In genomic region chr6:3372184-3372846, GRCh38 we compare ENCODE assay signal across 18 cellular contexts.
A peak's percentile ranks its signal among the peaks of the same experiment; 100 is the strongest.
DNase-seq lines count a peak whose midpoint lies in the region; ATAC-seq, FAIRE-seq and TF ChIP-seq lines count a peak whose summit lies in the region.
"Had no signal": no experiment of that assay in that cellular context is flagged by ENCODE, and none has a peak within 500 bp of the region (broad histone marks: within the 10 kb centered on the region; RNA-seq: fewer than 3 reads in every experiment).

No MANE protein-coding gene starts in this region.

- TF ChIP-seq RAD21 in H1 (IDR thresholded peaks at IDR 0.05 in 1 of 2, conservative IDR thresholded peaks at IDR 0.05 in 1 of 2; ENCODE audit: low read depth in 2 of 2, low read length in 2 of 2) = peak; percentile 46 to 49

- H3K79me1 ChIP-seq in H1 (ENCODE audit: low read depth, low read length) = no peaks in the 10 kb centered on the region; the same call in 1 of the 2 replicates

- H4K5ac ChIP-seq in H1 (ENCODE audit: insufficient read length, low read depth, low read length) = no peak overlapping the region

- H3K36me3 ChIP-seq in CD4-positive, CD25-positive, alpha-beta regulatory T cell (ENCODE audit: control insufficient read depth, insufficient read depth, low read length) = no peaks in the 10 kb centered on the region
- H3K36me3 ChIP-seq in OCI-LY1 (ENCODE audit: insufficient read depth, low read length) (no peaks in the 10 kb centered on the region), H1 (ENCODE audit: control insufficient read depth in 2 of 4, insufficient read depth in 4 of 4, low read length in 3 of 4) (no peaks in the 10 kb centered on the region), body of pancreas (replicated peaks in 1 of 2; ENCODE audit: insufficient read depth in 1 of 2, low read depth in 2 of 2) (no peaks in the 10 kb centered on the region)
- H3K36me3 ChIP-seq: breast epithelium, thyroid gland had no signal

- peaks cover 17% of the 10 kb centered on the region for H3K4me1 ChIP-seq in CD4-positive, CD25-positive, alpha-beta regulatory T cell (ENCODE audit: control insufficient read depth, insufficient read depth, low read length, poor library complexity, severe bottlenecking)
- no peaks in the 10 kb centered on the region for H3K4me1 ChIP-seq in OCI-LY1 (ENCODE audit: insufficient read depth, low read length, severe bottlenecking)
- H3K4me1 ChIP-seq in H1 (replicated peaks in 1 of 4; ENCODE audit: control insufficient read depth in 3 of 4, insufficient read depth in 4 of 4, low read length in 3 of 4) = peaks cover 0 to 5% (median 3%) of the 10 kb centered on the region in 4 experiments; a peak in 4 of 7 replicates
- H3K4me1 ChIP-seq in body of pancreas = peaks cover 41% of the 10 kb centered on the region

- no peak overlapping the region for H3K23ac ChIP-seq in H1 (ENCODE audit: insufficient read length)

- H4K20me1 ChIP-seq in OCI-LY1 (ENCODE audit: insufficient read depth, low read length) (no peaks in the 10 kb centered on the region), H1 (replicated peaks in 1 of 2; ENCODE audit: control insufficient read depth in 1 of 2, insufficient read depth in 2 of 2, low read length in 2 of 2) (peaks cover 2 to 3% of the 10 kb centered on the region in 2 experiments)

- no peak overlapping the region for H3K4me3 ChIP-seq in CD4-positive, CD25-positive, alpha-beta regulatory T cell (ENCODE audit: low read depth, low read length)
- H3K4me3 ChIP-seq in OCI-LY1 (ENCODE audit: low read depth, low read length, poor library complexity, severe bottlenecking) = no peak overlapping the region
- H3K4me3 ChIP-seq in H1 (ENCODE audit: extremely low read depth in 1 of 4, insufficient read depth in 2 of 4, low read depth in 3 of 4, low read length in 4 of 4) = no peak overlapping the region
- H3K4me3 ChIP-seq in body of pancreas = no peak overlapping the region
- H3K4me3 ChIP-seq: breast epithelium, thyroid gland had no signal

- H3K9me2 ChIP-seq in OCI-LY1 (ENCODE audit: low read depth, low read length) = no peaks in the 10 kb centered on the region

- H2BK120ac ChIP-seq in H1 (replicated peaks; ENCODE audit: low read depth, low read length) = no peak overlapping the region

- TF ChIP-seq CTCF in OCI-LY1 (IDR thresholded peaks at IDR 0.05; ENCODE audit: low read length) = peak; percentile 19; the same call in 1 of the 2 replicates
- peak; percentile 31 to 67 (median 60) for TF ChIP-seq CTCF in H1 (IDR thresholded peaks at IDR 0.05; ENCODE audit: control extremely low read depth in 1 of 3, insufficient read depth in 1 of 3, low read depth in 1 of 3, low read length in 3 of 3)
- no peak for TF ChIP-seq CTCF in omental fat pad (IDR thresholded peaks at IDR 0.05)
- TF ChIP-seq CTCF in body of pancreas (IDR thresholded peaks at IDR 0.05) = no peak

- H3K4me1 Mint-ChIP-seq in CD4-positive, CD25-positive, alpha-beta regulatory T cell = peaks cover 14 to 40% (median 26%) of the 10 kb centered on the region in 4 donors

- ATAC-seq in CD4-positive, CD25-positive, alpha-beta regulatory T cell (ENCODE audit: low read depth in 2 of 2) = no peak
- ATAC-seq in omental fat pad (ENCODE audit: low FRiP score) (peak; percentile 36), body of pancreas (no peak), GM21786 (IDR thresholded peaks at IDR 0.05; ENCODE audit: unreplicated experiment) (no peak)
- ATAC-seq: effector memory CD8-positive, alpha-beta T cell had no signal

- no peak overlapping the region for H3K4me2 ChIP-seq in OCI-LY1 (ENCODE audit: low read length)
- no peak overlapping the region for H3K4me2 ChIP-seq in H1 (ENCODE audit: insufficient read depth in 1 of 2, low read depth in 2 of 2, low read length in 2 of 2)

- no peak overlapping the region for H2BK20ac ChIP-seq in H1 (ENCODE audit: low read length)

- H3K27me3 ChIP-seq in CD4-positive, CD25-positive, alpha-beta regulatory T cell (ENCODE audit: control insufficient read depth, insufficient read depth, low read length) = no peaks in the 10 kb centered on the region
- H3K27me3 ChIP-seq in OCI-LY1 (ENCODE audit: insufficient read depth, low read length) (no peaks in the 10 kb centered on the region), H1 (replicated peaks in 1 of 4; ENCODE audit: control insufficient read depth in 3 of 4, extremely low read depth in 1 of 4, insufficient read depth in 3 of 4, low read length in 3 of 4) (peaks cover 0 to 1% (median 0%) of the 10 kb centered on the region in 4 experiments; a peak in 1 of 7 replicates), body of pancreas (no peaks in the 10 kb centered on the region)
- H3K27me3 ChIP-seq: breast epithelium, thyroid gland had no signal

- H3K9me3 ChIP-seq in CD4-positive, CD25-positive, alpha-beta regulatory T cell (ENCODE audit: control insufficient read depth in 2 of 2, low read length in 2 of 2) = no peaks in the 10 kb centered on the region
- H3K9me3 ChIP-seq in OCI-LY1 (ENCODE audit: low read length) (no peaks in the 10 kb centered on the region), H1 (ENCODE audit: insufficient read depth in 2 of 2, low read depth in 1 of 2, low read length in 1 of 2) (no peaks in the 10 kb centered on the region), body of pancreas (no peaks in the 10 kb centered on the region)
- H3K9me3 ChIP-seq: breast epithelium, thyroid gland had no signal

- peak overlapping the region; percentile 50 to 66 (median 62) for H3K27ac Mint-ChIP-seq in CD4-positive, CD25-positive, alpha-beta regulatory T cell

- 91 to 100% methylated on average over 2 to 12 of the region's 12 CpGs for WGBS in H1 (ENCODE audit: extremely low coverage in 1 of 2, insufficient coverage in 1 of 2, insufficient read length in 1 of 2, insufficient replicate concordance in 2 of 2, low coverage in 1 of 2, low lambda C conversion rate in 2 of 2, missing lambda C conversion rate in 1 of 2), 2 experiments
- 88% methylated on average over 12 of the region's 12 CpGs for WGBS in body of pancreas, 2 donors

- no peak overlapping the region for H3K4ac ChIP-seq in H1 (replicated peaks; ENCODE audit: insufficient read length, low read depth, low read length)

- no peak overlapping the region for H3K18ac ChIP-seq in H1 (ENCODE audit: extremely low read depth, low read length)

- peaks cover 5% of the 10 kb centered on the region for H3K27me3 Mint-ChIP-seq in CD4-positive, CD25-positive, alpha-beta regulatory T cell

- H3K14ac ChIP-seq in H1 (ENCODE audit: insufficient read length) = no peak overlapping the region

- POLR2A ChIA-PET in H1 (lab: Charles Lee; ENCODE audit: partially characterized antibody) = no interaction called here

- no peaks in the 10 kb centered on the region for H3F3A ChIP-seq in OCI-LY1 (ENCODE audit: insufficient read depth, low read length)

- no peak for TF ChIP-seq EP300 in H1 (IDR thresholded peaks at IDR 0.05; ENCODE audit: borderline replicate concordance in 1 of 2, low read depth in 2 of 2, low read length in 2 of 2)

- no peak overlapping the region for H4K91ac ChIP-seq in H1 (replicated peaks; ENCODE audit: insufficient read length, low read length)

- H2BK15ac ChIP-seq in H1 (ENCODE audit: low read length) = no peak overlapping the region; the same call in 1 of the 2 replicates

- no peak overlapping the region for H2AFZ ChIP-seq in OCI-LY1 (ENCODE audit: low read length)
- no peak overlapping the region for H2AFZ ChIP-seq in H1 (ENCODE audit: low read length)
- H2AFZ ChIP-seq: parathyroid adenoma had no signal

- FAIRE-seq in H1 (lab: Jason Lieb, UNC) = no peak
- FAIRE-seq: islet of Langerhans, TTC549 had no signal

- no peak overlapping the region for H2BK5ac ChIP-seq in H1 (ENCODE audit: low read depth, low read length)

- no peak for DNase-seq in CD4-positive, CD25-positive, alpha-beta regulatory T cell
- DNase-seq in H1 (ENCODE audit: low read depth in 1 of 2, low spot score in 2 of 2) (no peak), omental fat pad (ENCODE audit: low spot score) (no peak), body of pancreas (no peak), RKO (ENCODE audit: low spot score) (no peak), H4 (ENCODE audit: low spot score) (no peak)
- DNase-seq: activated CD8-positive, alpha-beta memory T cell treated with anti-CD3 and anti-CD28 coated beads for 24 hours; C1 segment of cervical spinal cord; effector memory CD8-positive, alpha-beta T cell; NCI-H2107; stimulated activated CD4-positive, alpha-beta T cell treated with anti-CD3 and anti-CD28 coated beads, Interleukin-15, amount 100 ng/mL, for 24 hours; thyroid gland had no signal

- H3K23me2 ChIP-seq in H1 (ENCODE audit: low read depth, low read length) = no peaks in the 10 kb centered on the region

- no peaks in the 10 kb centered on the region for H3K36me3 Mint-ChIP-seq in CD4-positive, CD25-positive, alpha-beta regulatory T cell

- no peak overlapping the region for H2BK12ac ChIP-seq in H1 (ENCODE audit: low read depth, low read length)

- H2AK5ac ChIP-seq in H1 (ENCODE audit: low read depth, low read length) = no peak overlapping the region

- no peak overlapping the region for H3K4me3 Mint-ChIP-seq in CD4-positive, CD25-positive, alpha-beta regulatory T cell
- H3K4me3 Mint-ChIP-seq: effector memory CD8-positive, alpha-beta T cell had no signal

- no peak overlapping the region for H4K8ac ChIP-seq in H1 (ENCODE audit: extremely low read depth, insufficient read depth, low read length)

- no peaks in the 10 kb centered on the region for H3K79me2 ChIP-seq in OCI-LY1 (ENCODE audit: insufficient read depth, low read length)
- H3K79me2 ChIP-seq in H1 (ENCODE audit: control insufficient read depth in 1 of 2, insufficient read depth in 2 of 2, low read length in 2 of 2) = 0 out of 4 replicates have a peak, but pooled peaks cover 0 to 4% of the 10 kb centered on the region in 2 experiments

- CTCF ChIA-PET in H1 (lab: Charles Lee; ENCODE audit: partially characterized antibody) = interaction anchor here (0.6 to 4.0 kb wide), 24 partner anchors 8 to 375 kb away, joined by 3 to 20 read pairs (median 5); no protein-coding TSS in a partner anchor

- intact Hi-C loops in body of pancreas (cut with DNase I) = no loop called here

- no peak for TF ChIP-seq POLR2A in H1 (IDR thresholded peaks at IDR 0.05; ENCODE audit: control extremely low read depth in 1 of 2, low read depth in 2 of 2, low read length in 2 of 2)
- no peak for TF ChIP-seq POLR2A in body of pancreas (IDR thresholded peaks at IDR 0.05)

- no peak overlapping the region for H3K9ac ChIP-seq in OCI-LY1 (ENCODE audit: low read length)
- no peak overlapping the region for H3K9ac ChIP-seq in H1 (replicated peaks in 1 of 4; ENCODE audit: extremely low read depth in 1 of 4, low read depth in 3 of 4, low read length in 3 of 4)
- H3K9ac ChIP-seq: parathyroid adenoma had no signal

- H3K27ac ChIP-seq in CD4-positive, CD25-positive, alpha-beta regulatory T cell (ENCODE audit: insufficient read depth, low read length, poor library complexity, severe bottlenecking) = no peak overlapping the region
- H3K27ac ChIP-seq in OCI-LY1 (ENCODE audit: low read depth, low read length, poor library complexity, severe bottlenecking) (no peak overlapping the region), H1 (ENCODE audit: low read depth, low read length) (no peak overlapping the region), body of pancreas (peak overlapping the region in 1 of 4 donors; percentile 79)
- H3K27ac ChIP-seq: parathyroid adenoma, thyroid gland had no signal

- H3K9me3 Mint-ChIP-seq in CD4-positive, CD25-positive, alpha-beta regulatory T cell = peaks cover 0 to 3% (median 0%) of the 10 kb centered on the region in 7 donors
- H3K9me3 Mint-ChIP-seq: effector memory CD8-positive, alpha-beta T cell had no signal

- no peak overlapping the region for H3K56ac ChIP-seq in H1 (replicated peaks; ENCODE audit: insufficient read length, low read depth, low read length)

Comparison
In these comparisons a context has a peak if more than half of its experiments do, and no peak if none do; other contexts are left out.
1. CTCF ChIP-seq: peak in OCI-LY1 (single experiment) and H1 (3 of 3); none in omental fat pad (0 of 3) and body of pancreas (0 of 7).